14 cellular contexts compared by ENCODE assay signal in genomic region chr6:125989631-125990030, GRCh38. TPM values are rescaled to one million over a fixed set of nuclear protein-coding genes. Genes with fewer than 3 reads are reported as not detected.
DNase-seq lines count a peak whose midpoint lies in the region; ATAC-seq and TF ChIP-seq lines count a peak whose summit lies in the region.
"Had no signal": no experiment of that assay in that cellular context is flagged by ENCODE, and none has a peak within 500 bp of the region (broad histone marks: within the 10 kb centered on the region; RNA-seq: fewer than 3 reads in every experiment).

No MANE protein-coding gene starts in this region.

- H4K91ac ChIP-seq in neuronal stem cell (ENCODE audit: low read depth, low read length, poor library complexity): no peak overlapping the region

- POLR2A ChIA-PET in HCT116 (lab: Charles Lee): no interaction called here

- DNase-seq in HCT116 (ENCODE audit: low read depth, low spot score) (no peak), astrocyte of the cerebellum (ENCODE audit: low read depth) (peak; percentile 9), kidney tubule cell (ENCODE audit: low spot score) (peak; percentile 39), neuronal stem cell (ENCODE audit: low spot score) (no peak), SHP77 treated with DMSO at 0.1 percent for 48 hours (lab: John Stamatoyannopoulos, UW) (no peak), transverse colon (no peak)
- DNase-seq: activated B cell treated with CpG ODN at 0.5 μM for 24 hours, amygdala, midbrain, NCI-H1436, SK-N-SH had no signal

- H3K27me3 ChIP-seq in ACC112 (ENCODE audit: insufficient read depth, low read length) (no peaks in the 10 kb centered on the region), HCT116 (ENCODE audit: insufficient read depth, low read length) (no peaks in the 10 kb centered on the region), neuronal stem cell (ENCODE audit: control insufficient read depth in 3 of 3, insufficient read depth in 3 of 3, low read depth in 1 of 3, low read length in 3 of 3) (no peaks in the 10 kb centered on the region), transverse colon (no peaks in the 10 kb centered on the region)

- TF ChIP-seq RAD21 in HCT116 (IDR thresholded peaks at IDR 0.05; ENCODE audit: low read depth): no peak

- H3K27ac ChIP-seq in ACC112 (ENCODE audit: low read depth, low read length) (no peak overlapping the region), HCT116 (ENCODE audit: low read depth, low read length) (no peak overlapping the region), neuronal stem cell (replicated peaks; ENCODE audit: low read length) (no peak overlapping the region), transverse colon (peak overlapping the region in 1 of 4 donors; percentile 27)
- H3K27ac ChIP-seq: thoracic aorta had no signal

- no peak overlapping the region for H3K14ac ChIP-seq in neuronal stem cell (ENCODE audit: low read length)

- TF ChIP-seq CTCF in HCT116 (IDR thresholded peaks at IDR 0.05 in 2 of 3, conservative IDR thresholded peaks at IDR 0.05 in 1 of 3; ENCODE audit: borderline replicate concordance in 1 of 3, insufficient read depth in 1 of 3, low read depth in 2 of 3, low read length in 2 of 3) (no peak), astrocyte of the cerebellum (IDR thresholded peaks at IDR 0.05; ENCODE audit: low read depth, low read length, missing control alignments) (no peak), transverse colon (IDR thresholded peaks at IDR 0.05) (no peak)

- H3K36me3 ChIP-seq in ACC112 (ENCODE audit: insufficient read depth, low read length) (no peaks in the 10 kb centered on the region), HCT116 (ENCODE audit: control insufficient read depth in 1 of 2, insufficient read depth in 2 of 2, low read length in 2 of 2) (no peaks in the 10 kb centered on the region), neuronal stem cell (replicated peaks in 1 of 2; ENCODE audit: control insufficient read depth in 2 of 2, insufficient read depth in 2 of 2, low read length in 2 of 2) (peaks cover 0 to 5% of the 10 kb centered on the region in 2 donors), transverse colon (no peaks in the 10 kb centered on the region)
- H3K36me3 ChIP-seq: thoracic aorta had no signal

- H3K9ac ChIP-seq in HCT116 (ENCODE audit: low read length) (no peak overlapping the region), neuronal stem cell (ENCODE audit: low read depth, low read length, poor library complexity) (no peak overlapping the region)
- H3K9ac ChIP-seq: SK-N-SH had no signal

- H2BK5ac ChIP-seq in neuronal stem cell (ENCODE audit: low read length): no peak overlapping the region

- H3K4me2 ChIP-seq in HCT116 (ENCODE audit: low read length) (peak overlapping the region; percentile 7; the same call in 1 of the 2 replicates), neuronal stem cell (ENCODE audit: insufficient read depth, low read length, poor library complexity, severe bottlenecking) (no peak overlapping the region)
- H3K4me2 ChIP-seq: SK-N-SH had no signal

- H3K4ac ChIP-seq in neuronal stem cell (ENCODE audit: low read length): no peak overlapping the region

- in situ Hi-C loops in astrocyte of the cerebellum (cut with HindIII; ENCODE audit: low sequenced_read_pairs) (no loop called here), transverse colon (cut with MboI; ENCODE audit: low pct_ligation_motif_present in 1 of 4, low pct_unique_long_range_greater_than_20kb in 1 of 4, low sequenced_read_pairs in 3 of 4) (loop anchor here in 1 of 4 donors (10.0 kb wide), 1 partner anchor 685 kb away; the partner anchor contains the start of gene HDDC2)

- no peak overlapping the region for H3K18ac ChIP-seq in neuronal stem cell (ENCODE audit: low read length)

- H3K9me2 ChIP-seq in HCT116 (ENCODE audit: insufficient read depth): peaks cover 6% of the 10 kb centered on the region; the same call in 1 of the 2 replicates
- H3K9me2 ChIP-seq: SK-N-SH had no signal

- H3K4me3 ChIP-seq in ACC112 (ENCODE audit: low read depth, low read length) (peak overlapping the region; percentile 9; the same call in 1 of the 2 replicates), HCT116 (replicated peaks in 1 of 2; ENCODE audit: low read depth in 1 of 2, low read length in 2 of 2) (no peak overlapping the region), astrocyte of the cerebellum (ENCODE audit: low read depth, low read length) (no peak overlapping the region), neuronal stem cell (ENCODE audit: low read length in 2 of 2) (no peak overlapping the region), transverse colon (no peak overlapping the region)
- H3K4me3 ChIP-seq: thoracic aorta had no signal

- intact Hi-C loops in HCT116 (cut with micrococcal nuclease): loop anchor here (10.0 kb wide), 1 partner anchor 355 kb away; the partner anchor contains the start of gene CENPW
- intact Hi-C loops in transverse colon (cut with DNase I; ENCODE audit: low total_unique reads): no loop called here

- H3K23ac ChIP-seq in neuronal stem cell (ENCODE audit: low read depth, low read length, poor library complexity): no peak overlapping the region

- peaks cover 12% of the 10 kb centered on the region; the same call in 1 of the 2 replicates for H4K20me1 ChIP-seq in HCT116 (ENCODE audit: insufficient read depth)

- WGBS in neuronal stem cell (ENCODE audit: extremely low coverage in 2 of 2, insufficient read length in 2 of 2, insufficient replicate concordance in 1 of 2), 2 donors: no CpG with 5 or more reads among the region's 3 CpGs
- 57 to 58% methylated on average over 1 to 3 of the region's 3 CpGs for WGBS in transverse colon (ENCODE audit: low coverage in 1 of 2), 2 donors

- H3K79me2 ChIP-seq in ACC112 (ENCODE audit: control insufficient read depth, insufficient read depth, low read length, unreplicated experiment) (peaks cover 44% of the 10 kb centered on the region), HCT116 (ENCODE audit: insufficient read depth, low read length) (peaks cover 91% of the 10 kb centered on the region)

- no peak overlapping the region for H2AFZ ChIP-seq in ACC112 (ENCODE audit: low read length, unreplicated experiment)
- H2AFZ ChIP-seq in HCT116 (ENCODE audit: low read depth, low read length, poor library complexity, severe bottlenecking): no peak overlapping the region
- H2AFZ ChIP-seq in neuronal stem cell (ENCODE audit: low read length): no peak overlapping the region

- no peak for TF ChIP-seq EP300 in transverse colon (IDR thresholded peaks at IDR 0.05; ENCODE audit: low read depth)

- H2BK12ac ChIP-seq in neuronal stem cell (ENCODE audit: low read length): no peak overlapping the region

- no peak overlapping the region for H2AK5ac ChIP-seq in neuronal stem cell (ENCODE audit: low read depth, low read length)

- H3K9me3 ChIP-seq in HCT116 (ENCODE audit: control insufficient read depth in 1 of 2, insufficient read depth in 1 of 2, low read depth in 1 of 2, low read length in 2 of 2): no peaks in the 10 kb centered on the region
- H3K9me3 ChIP-seq in neuronal stem cell (replicated peaks in 1 of 2; ENCODE audit: control insufficient read depth in 2 of 2, insufficient read depth in 1 of 2, low read depth in 1 of 2, low read length in 2 of 2): peaks cover 0 to 5% of the 10 kb centered on the region in 2 donors
- no peaks in the 10 kb centered on the region for H3K9me3 ChIP-seq in transverse colon
- H3K9me3 ChIP-seq: SK-N-SH, thoracic aorta had no signal

- H2BK120ac ChIP-seq in neuronal stem cell (ENCODE audit: low read depth, low read length): no peak overlapping the region

- no peak overlapping the region for H2BK15ac ChIP-seq in neuronal stem cell (ENCODE audit: low read length)

- H3K79me1 ChIP-seq in neuronal stem cell (ENCODE audit: low read depth, low read length): peaks cover 4% of the 10 kb centered on the region

- ATAC-seq in HCT116 (no peak), HG02759 (IDR thresholded peaks at IDR 0.05; ENCODE audit: unreplicated experiment) (no peak)

- CTCF ChIA-PET in HCT116 (lab: Charles Lee): no interaction called here

- TF ChIP-seq POLR2A in HCT116 (IDR thresholded peaks at IDR 0.05; ENCODE audit: borderline replicate concordance, extremely low read depth, insufficient read depth, insufficient read length): no peak
- TF ChIP-seq POLR2A in transverse colon (IDR thresholded peaks at IDR 0.05): no peak

- peaks cover 14% of the 10 kb centered on the region for H3K4me1 ChIP-seq in ACC112 (ENCODE audit: control insufficient read depth, insufficient read depth, low read length, unreplicated experiment)
- peaks cover 7 to 33% of the 10 kb centered on the region in 2 experiments for H3K4me1 ChIP-seq in HCT116 (ENCODE audit: control insufficient read depth in 1 of 2, insufficient read depth in 2 of 2, low read length in 2 of 2)
- peaks cover 0 to 6% of the 10 kb centered on the region in 2 donors for H3K4me1 ChIP-seq in neuronal stem cell (ENCODE audit: control insufficient read depth in 2 of 2, insufficient read depth in 1 of 2, low read depth in 1 of 2, low read length in 2 of 2)
- peaks cover 2 to 60% (median 25%) of the 10 kb centered on the region in 4 donors for H3K4me1 ChIP-seq in transverse colon

- RAD21 ChIA-PET in HCT116 (lab: Charles Lee; ENCODE audit: low non-redundant PET in 1 of 2, low total read pairs in 2 of 2, uncharacterized antibody in 2 of 2, unreplicated experiment in 2 of 2): no interaction called here

- BruUV-seq in HCT116 (replicated peaks; lab: Mats Ljungman, UMichigan): no TSS peak

- H4K8ac ChIP-seq in neuronal stem cell (ENCODE audit: low read depth, low read length): no peak overlapping the region

TF ChIP-seq in HCT116, 20 proteins besides CTCF, POLR2A, EP300 and RAD21:
- TF ChIP-seq SRF (IDR thresholded peaks at IDR 0.05; ENCODE audit: low read depth): no peak
- TF ChIP-seq SIN3A (IDR thresholded peaks at IDR 0.05; ENCODE audit: low read depth): no peak
- TF ChIP-seq ATF3 (IDR thresholded peaks at IDR 0.05): no peak

RNA-seq across cellular contexts. Expression of gene TRMT11, which starts 3.3 kb away (rescaled TPM):
- total RNA-seq in HCT116 (2021; ENCODE audit: unreplicated experiment) (41.8 TPM), transverse colon (100 to 1,000 TPM in 1 of 4 donors, 10 to 100 TPM in 3; 23.6 to 152 (median 28.9) TPM)
- 16.0 and 22.5 TPM in 2 replicates for polyA plus RNA-seq in HCT116 (2012)
- polyA plus RNA-seq in neuronal stem cell (2013, experiment 1 of 2): 30.6 TPM
- polyA plus RNA-seq in neuronal stem cell (2013, experiment 2 of 2): 32.7 TPM

RNA-seq across cellular contexts. Expression of gene HINT3, which starts 33.1 kb away (rescaled TPM):
- total RNA-seq in HCT116 (2021; ENCODE audit: unreplicated experiment) (12.7 TPM), transverse colon (10 to 100 TPM; 23.5 to 35.2 (median 30.7) TPM)
- 5.6 and 7.9 TPM in 2 replicates for polyA plus RNA-seq in HCT116 (2012)
- polyA plus RNA-seq in neuronal stem cell (2013, experiment 1 of 2): 13.5 TPM
- polyA plus RNA-seq in neuronal stem cell (2013, experiment 2 of 2): 13.0 TPM

Comparison
In these comparisons a context has a peak if more than half of its experiments do, and no peak if none do; other contexts are left out.
1. DNase-seq: peak in astrocyte of the cerebellum (single experiment) and kidney tubule cell (single experiment); none in HCT116 (single experiment), neuronal stem cell (single experiment), SHP77 treated with DMSO at 0.1 percent for 48 hours (single experiment) and transverse colon (single experiment).